Comparison of ENCODE assay signal across 20 cellular contexts in the genomic region with DNA sequence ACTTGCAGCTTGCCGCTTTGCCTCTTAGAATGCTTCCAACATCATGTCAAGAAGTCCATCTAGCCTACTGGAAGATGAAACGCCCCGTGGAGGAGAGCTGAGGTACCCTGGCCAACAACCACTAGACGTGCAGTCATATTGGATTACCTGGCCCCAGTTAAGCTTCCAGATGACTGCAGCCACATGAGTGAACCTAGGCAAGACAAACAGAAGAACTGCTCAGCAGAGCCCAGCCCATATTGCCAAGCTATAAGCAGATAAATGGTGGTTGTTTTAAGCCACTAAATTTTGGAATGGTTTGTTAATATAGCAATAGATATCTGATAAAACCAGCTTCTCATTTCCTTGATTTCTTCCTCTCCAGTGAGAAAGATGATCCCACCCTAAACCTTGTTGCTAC. TPM values are rescaled to one million over a fixed set of nuclear protein-coding genes. Genes with fewer than 3 reads are reported as not detected.
DNase-seq lines count a peak whose midpoint lies in the region; ATAC-seq, FAIRE-seq and TF ChIP-seq lines count a peak whose summit lies in the region.
"Had no signal": no experiment of that assay in that cellular context is flagged by ENCODE, and none has a peak within 500 bp of the region (broad histone marks: within the 10 kb centered on the region; RNA-seq: fewer than 3 reads in every experiment).

No MANE protein-coding gene starts in this region.

- H3K36me3 ChIP-seq in K562 (ENCODE audit: control insufficient read depth, insufficient read depth, low read length), result no peaks in the 10 kb centered on the region
- H3K36me3 ChIP-seq: BLaER1 treated with 17β-estradiol and CSF1 and Interleukin-3, amounts not matched to agents 10 nM and 100 nM had no signal

- BruUV-seq in K562 (replicated peaks; lab: Mats Ljungman, UMichigan), result no TSS peak

- intact Hi-C loops in K562 (cut with micrococcal nuclease), result no loop called here

- TF ChIP-seq POLR2A in K562 (conservative IDR thresholded peaks at IDR 0.05), result no peak

- no peak for TF ChIP-seq RAD21 in K562 (CRISPR knock-in tag; conservative IDR thresholded peaks at IDR 0.05 in 1 of 2, IDR thresholded peaks at IDR 0.05 in 1 of 2)

- peak; percentile 40 for FAIRE-seq in K562 (lab: Jason Lieb, UNC)
- FAIRE-seq: A549, D721Med, G401.6, GM12891, GM19239 had no signal

- H3K9me1 ChIP-seq in K562 (ENCODE audit: control insufficient read depth, insufficient read depth, low read length), result no peaks in the 10 kb centered on the region

- H3K9ac ChIP-seq in K562 (ENCODE audit: insufficient read depth in 1 of 2, low read depth in 2 of 2, low read length in 2 of 2), result no peak overlapping the region
- H3K9ac ChIP-seq: BLaER1 treated with 17β-estradiol and CSF1 and Interleukin-3, amounts not matched to agents 10 nM and 100 nM had no signal

- no peaks in the 10 kb centered on the region for H4K20me1 ChIP-seq in K562 (replicated peaks; ENCODE audit: control insufficient read depth, insufficient read depth, low read length)

- H3K27ac Mint-ChIP-seq in naive thymus-derived CD8-positive, alpha-beta T cell, result peak overlapping the region in 1 of 10 donors; percentile 2
- H3K27ac Mint-ChIP-seq: B cell; CD4-positive, alpha-beta T cell; CD8-positive, alpha-beta T cell had no signal

- no peaks in the 10 kb centered on the region for H3K36me3 Mint-ChIP-seq in naive thymus-derived CD8-positive, alpha-beta T cell

- peaks cover 0 to 8% of the 10 kb centered on the region in 2 experiments; a peak in 3 of 5 replicates for H3K4me1 ChIP-seq in K562 (replicated peaks in 1 of 2; ENCODE audit: control insufficient read depth in 2 of 2, insufficient read depth in 2 of 2, low read length in 2 of 2)

- POLR2A ChIA-PET in K562 (lab: Yijun Ruan, JAX), result interaction anchor here (0.5 to 1.5 kb wide), 7 partner anchors 9 to 240 kb away, joined by 3 to 4 read pairs (median 4); partner anchors contain the start of genes POLR1C and YIPF3
- POLR2A ChIA-PET in naive thymus-derived CD8-positive, alpha-beta T cell (lab: Charles Lee), result no interaction called here

- H3K27me3 Mint-ChIP-seq in naive thymus-derived CD8-positive, alpha-beta T cell, result peaks cover 7 to 30% (median 16%) of the 10 kb centered on the region in 5 donors

- no peaks in the 10 kb centered on the region for H3K9me3 Mint-ChIP-seq in naive thymus-derived CD8-positive, alpha-beta T cell
- H3K9me3 Mint-ChIP-seq: CD4-positive, alpha-beta T cell; CD8-positive, alpha-beta T cell had no signal

- H3K4me2 ChIP-seq in K562 (ENCODE audit: insufficient read depth, low read length), result no peak overlapping the region
- H3K4me2 ChIP-seq: A549; BLaER1 treated with 17β-estradiol and CSF1 and Interleukin-3, amounts not matched to agents 10 nM and 100 nM had no signal

- H3K4me1 Mint-ChIP-seq in naive thymus-derived CD8-positive, alpha-beta T cell, result peaks cover 8 to 17% (median 11%) of the 10 kb centered on the region in 4 donors

- WGBS in K562 (ENCODE audit: insufficient coverage, low coverage, missing lambda C conversion rate), result 2% methylated on average over 4 of the region's 4 CpGs

- peak; percentile 25 for DNase-seq in NCI-H82 (lab: John Stamatoyannopoulos, UW)
- DNase-seq in NCI-H82 treated with DMSO at 0.1 percent for 48 hours (lab: John Stamatoyannopoulos, UW; ENCODE audit: unreplicated experiment), result no peak
- DNase-seq in K562 (ENCODE audit: extremely low read depth in 1 of 4, low spot score in 3 of 4), result no peak
- no peak for DNase-seq in naive thymus-derived CD8-positive, alpha-beta T cell
- DNase-seq: AML-193; Caco-2; Calu3; CD4-positive, alpha-beta T cell; CD8-positive, alpha-beta T cell; DMS79 treated with DMSO at 0.1 percent for 48 hours; GF-D8 had no signal

- TF ChIP-seq CTCF in K562 (IDR thresholded peaks at IDR 0.05 in 2 of 3, conservative IDR thresholded peaks at IDR 0.05 in 1 of 3; ENCODE audit: insufficient read depth in 2 of 3, low read depth in 1 of 3, low read length in 3 of 3), result no peak

- in situ Hi-C loops in K562 (cut with MboI), result no loop called here

- TF ChIP-seq EP300 in K562 (IDR thresholded peaks at IDR 0.05; ENCODE audit: low read length), result no peak

- H3K27ac ChIP-seq in K562 (ENCODE audit: extremely low read depth, low read depth, low read length), result no peak overlapping the region
- H3K27ac ChIP-seq: 22Rv1; A549; BLaER1 treated with 17β-estradiol and CSF1 and Interleukin-3, amounts not matched to agents 10 nM and 100 nM; C4-2B had no signal

- no peak for ATAC-seq in K562
- no peak for ATAC-seq in naive thymus-derived CD8-positive, alpha-beta T cell
- ATAC-seq: A549; CD8-positive, alpha-beta T cell had no signal

- 0 out of 2 replicates have a peak, but pooled peaks cover 6% of the 10 kb centered on the region for H3K9me3 ChIP-seq in K562 (replicated peaks; ENCODE audit: control insufficient read depth, insufficient read depth, low read depth, low read length)
- H3K9me3 ChIP-seq: A549; BLaER1 treated with 17β-estradiol and CSF1 and Interleukin-3, amounts not matched to agents 10 nM and 100 nM; Caco-2 had no signal

- no peak overlapping the region for H3K4me3 ChIP-seq in K562
- H3K4me3 ChIP-seq: A549; BLaER1 treated with 17β-estradiol and CSF1 and Interleukin-3, amounts not matched to agents 10 nM and 100 nM had no signal

- no peaks in the 10 kb centered on the region for H3K79me2 ChIP-seq in K562 (ENCODE audit: control insufficient read depth, insufficient read depth, low read length)

- no peak overlapping the region for H3K4me3 Mint-ChIP-seq in naive thymus-derived CD8-positive, alpha-beta T cell
- H3K4me3 Mint-ChIP-seq: B cell; CD4-positive, alpha-beta T cell; CD8-positive, alpha-beta T cell had no signal

- CTCF ChIA-PET in K562 (lab: Yijun Ruan, JAX; ENCODE audit: low intra/inter-chr PET ratio), result interaction anchor here (0.9 kb wide), 1 partner anchor 13 kb away, joined by 3 read pairs; no protein-coding TSS in a partner anchor

- H2AFZ ChIP-seq in K562 (ENCODE audit: low read depth, low read length), result no peak overlapping the region

- H3K27me3 ChIP-seq in K562 (ENCODE audit: control insufficient read depth in 2 of 2, insufficient read depth in 2 of 2, low read length in 2 of 2), result peaks cover 11 to 15% of the 10 kb centered on the region in 2 experiments; a peak in 3 of 5 replicates

RNA-seq across cellular contexts. Expression of gene DLK2, which starts 4.7 kb away (rescaled TPM):
- 0.30 and 1.3 TPM in 2 replicates for total RNA-seq in K562 (2011; cell fraction: chromatin; rRNA removed; ENCODE audit: low replicate concordance)
- total RNA-seq in K562 (2011; cell fraction: nucleolus; rRNA removed), result 2.2 and 3.3 TPM in 2 replicates
- 1.9 and 2.0 TPM in 2 replicates for total RNA-seq in K562 (2011; cell fraction: nucleoplasm; rRNA removed)
- total RNA-seq in K562 (2014; rRNA removed), result 0.23 and 0.29 TPM in 2 replicates
- not detected in 2 replicates for total RNA-seq in K562 (2014; rRNA removed; fragmentation: Illumina TruSeq; extraction: Trizol)
- 0.11 TPM in 1 of 2 replicates, not detected in the other for total RNA-seq in K562 (2015; rRNA removed; fragmentation: Illumina TruSeq; extraction: Trizol)
- total RNA-seq in K562 (2021), result 0.36 and 0.53 TPM in 2 replicates
- polyA plus RNA-seq in K562 (2011; rRNA removed), result 0.35 and 0.74 TPM in 2 replicates
- 1.0 and 1.8 TPM in 2 replicates for polyA plus RNA-seq in K562 (2011; cell fraction: cytosol; rRNA removed)
- polyA plus RNA-seq in K562 (2011; cell fraction: nucleus; rRNA removed), result 0.87 and 1.3 TPM in 2 replicates
- 0.59 and 0.60 TPM in 2 replicates for polyA plus RNA-seq in K562 (2012)
- 0.16 and 0.37 TPM in 2 replicates for polyA plus RNA-seq in K562 (2014; fragmentation: Illumina TruSeq; extraction: Trizol)
- not detected for polyA plus RNA-seq in K562 (2014; fragmentation: Nextera tagmentation; extraction: Ambion mirVana)
- 0.45 and 0.65 TPM in 2 replicates for polyA plus RNA-seq in K562 (2014; rRNA removed)
- polyA minus RNA-seq in K562 (2011; rRNA and poly(A)+ RNA removed), result 0.25 and 0.27 TPM in 2 replicates
- not detected in 2 replicates for polyA minus RNA-seq in K562 (2011; cell fraction: cytosol; rRNA and poly(A)+ RNA removed)
- 0.13 and 0.44 TPM in 2 replicates for polyA minus RNA-seq in K562 (2011; cell fraction: nucleus; rRNA and poly(A)+ RNA removed)
- 1 to 10 TPM in 1 of 2 experiments, under 1 TPM in 1; 0.71 to 1.2 TPM for total RNA-seq in naive thymus-derived CD8-positive, alpha-beta T cell
- 1 to 10 TPM in 1 of 3 donors, under 1 TPM in 1, not detected in 1; 0.22 to 1.2 TPM for polyA plus RNA-seq in naive thymus-derived CD8-positive, alpha-beta T cell
- total RNA-seq: B cell had no signal

RNA-seq across cellular contexts. Expression of gene TJAP1, which starts 17.3 kb away (rescaled TPM):
- 43.2 and 99.7 TPM in 2 replicates for total RNA-seq in K562 (2011; cell fraction: chromatin; rRNA removed; ENCODE audit: low replicate concordance)
- total RNA-seq in K562 (2011; cell fraction: nucleolus; rRNA removed), result 41.3 and 52.0 TPM in 2 replicates
- total RNA-seq in K562 (2011; cell fraction: nucleoplasm; rRNA removed), result 55.1 and 68.1 TPM in 2 replicates
- total RNA-seq in K562 (2014; rRNA removed) (17.0 and 23.1 TPM in 2 replicates), K562 (2014; rRNA removed; fragmentation: Illumina TruSeq; extraction: Trizol) (7.2 TPM in 2 replicates), K562 (2015; rRNA removed; fragmentation: Illumina TruSeq; extraction: Trizol) (11.1 and 11.2 TPM in 2 replicates), K562 (2021) (25.4 and 35.8 TPM in 2 replicates)
- polyA plus RNA-seq in K562 (2011; rRNA removed) (16.2 and 25.3 TPM in 2 replicates), K562 (2014; fragmentation: Illumina TruSeq; extraction: Trizol) (17.0 and 21.3 TPM in 2 replicates), K562 (2014; fragmentation: Nextera tagmentation; extraction: Ambion mirVana) (under 1 TPM; 0.06 to 0.29 TPM), K562 (2014; rRNA removed) (24.2 and 31.1 TPM in 2 replicates)
- 16.2 and 19.2 TPM in 2 replicates for polyA plus RNA-seq in K562 (2011; cell fraction: cytosol; rRNA removed)
- 92.6 and 107 TPM in 2 replicates for polyA plus RNA-seq in K562 (2011; cell fraction: nucleus; rRNA removed)
- 19.6 and 33.5 TPM in 2 replicates for polyA plus RNA-seq in K562 (2012)
- polyA minus RNA-seq in K562 (2011; rRNA and poly(A)+ RNA removed), result 11.2 and 14.6 TPM in 2 replicates
- 8.1 and 9.8 TPM in 2 replicates for polyA minus RNA-seq in K562 (2011; cell fraction: cytosol; rRNA and poly(A)+ RNA removed)
- 16.6 and 17.1 TPM in 2 replicates for polyA minus RNA-seq in K562 (2011; cell fraction: nucleus; rRNA and poly(A)+ RNA removed)
- total RNA-seq in naive thymus-derived CD8-positive, alpha-beta T cell, result 10 to 100 TPM; 47.7 to 54.7 TPM
- polyA plus RNA-seq in naive thymus-derived CD8-positive, alpha-beta T cell, result 10 to 100 TPM in 1 of 3 donors, 1 to 10 TPM in 2; 5.1 to 12.1 (median 8.4) TPM

RNA-seq across cellular contexts. Expression of gene ABCC10, which starts 32.7 kb away (rescaled TPM):
- total RNA-seq in K562 (2011; cell fraction: chromatin; rRNA removed; ENCODE audit: low replicate concordance), result 98.1 and 219 TPM in 2 replicates
- total RNA-seq in K562 (2011; cell fraction: nucleolus; rRNA removed), result 108 and 125 TPM in 2 replicates
- 89.8 and 98.2 TPM in 2 replicates for total RNA-seq in K562 (2011; cell fraction: nucleoplasm; rRNA removed)
- total RNA-seq in K562 (2014; rRNA removed) (16.5 and 20.4 TPM in 2 replicates), K562 (2014; rRNA removed; fragmentation: Illumina TruSeq; extraction: Trizol) (6.8 and 10.5 TPM in 2 replicates), K562 (2015; rRNA removed; fragmentation: Illumina TruSeq; extraction: Trizol) (13.4 TPM in 2 replicates), K562 (2021) (28.4 and 29.1 TPM in 2 replicates)
- polyA plus RNA-seq in K562 (2011; rRNA removed) (13.7 and 23.5 TPM in 2 replicates), K562 (2014; fragmentation: Illumina TruSeq; extraction: Trizol) (21.3 and 25.8 TPM in 2 replicates), K562 (2014; fragmentation: Nextera tagmentation; extraction: Ambion mirVana) (1 to 10 TPM; 2.4 to 2.6 TPM), K562 (2014; rRNA removed) (21.7 and 21.8 TPM in 2 replicates)
- 13.8 and 24.4 TPM in 2 replicates for polyA plus RNA-seq in K562 (2011; cell fraction: cytosol; rRNA removed)
- polyA plus RNA-seq in K562 (2011; cell fraction: nucleus; rRNA removed), result 79.9 and 89.8 TPM in 2 replicates
- 19.5 and 28.6 TPM in 2 replicates for polyA plus RNA-seq in K562 (2012)
- 11.0 and 11.4 TPM in 2 replicates for polyA minus RNA-seq in K562 (2011; rRNA and poly(A)+ RNA removed)
- 15.0 and 21.0 TPM in 2 replicates for polyA minus RNA-seq in K562 (2011; cell fraction: cytosol; rRNA and poly(A)+ RNA removed)
- polyA minus RNA-seq in K562 (2011; cell fraction: nucleus; rRNA and poly(A)+ RNA removed), result 16.6 and 23.7 TPM in 2 replicates
- 10 to 100 TPM; 67.2 to 72.6 TPM for total RNA-seq in naive thymus-derived CD8-positive, alpha-beta T cell
- polyA plus RNA-seq in naive thymus-derived CD8-positive, alpha-beta T cell, result 10 to 100 TPM in 2 of 3 donors, 1 to 10 TPM in 1; 9.6 to 15.9 (median 10.6) TPM

RNA-seq across cellular contexts. Expression of gene LRRC73, which starts 50.1 kb away (rescaled TPM):
- 0.58 TPM in 1 of 2 replicates, not detected in the other for total RNA-seq in K562 (2011; cell fraction: chromatin; rRNA removed; ENCODE audit: low replicate concordance)
- total RNA-seq in K562 (2011; cell fraction: nucleolus; rRNA removed), result 0.53 and 0.83 TPM in 2 replicates
- total RNA-seq in K562 (2011; cell fraction: nucleoplasm; rRNA removed), result 0.53 and 0.66 TPM in 2 replicates
- total RNA-seq in K562 (2014; rRNA removed) (0.12 and 0.27 TPM in 2 replicates), K562 (2014; rRNA removed; fragmentation: Illumina TruSeq; extraction: Trizol) (not detected in 2 replicates), K562 (2015; rRNA removed; fragmentation: Illumina TruSeq; extraction: Trizol) (0.07 and 0.11 TPM in 2 replicates), K562 (2021) (0.34 and 0.55 TPM in 2 replicates)
- polyA plus RNA-seq in K562 (2011; rRNA removed) (0.07 and 0.20 TPM in 2 replicates), K562 (2014; fragmentation: Illumina TruSeq; extraction: Trizol) (0.07 and 0.12 TPM in 2 replicates), K562 (2014; fragmentation: Nextera tagmentation; extraction: Ambion mirVana) (not detected), K562 (2014; rRNA removed) (0.08 and 0.09 TPM in 2 replicates)
- 0.16 and 0.39 TPM in 2 replicates for polyA plus RNA-seq in K562 (2011; cell fraction: cytosol; rRNA removed)
- polyA plus RNA-seq in K562 (2011; cell fraction: nucleus; rRNA removed), result 0.50 TPM in 1 of 2 replicates, not detected in the other
- polyA plus RNA-seq in K562 (2012), result 0.08 and 0.21 TPM in 2 replicates
- 0.12 TPM in 1 of 2 replicates, not detected in the other for polyA minus RNA-seq in K562 (2011; rRNA and poly(A)+ RNA removed)
- not detected in 2 replicates for polyA minus RNA-seq in K562 (2011; cell fraction: cytosol; rRNA and poly(A)+ RNA removed)
- polyA minus RNA-seq in K562 (2011; cell fraction: nucleus; rRNA and poly(A)+ RNA removed), result 0.54 and 0.78 TPM in 2 replicates
- total RNA-seq in naive thymus-derived CD8-positive, alpha-beta T cell, result under 1 TPM; 0.41 to 0.49 TPM
- not detected for polyA plus RNA-seq in naive thymus-derived CD8-positive, alpha-beta T cell

RNA-seq across cellular contexts. Expression of gene YIPF3, which starts 56.7 kb away (rescaled TPM):
- 124 and 279 TPM in 2 replicates for total RNA-seq in K562 (2011; cell fraction: chromatin; rRNA removed; ENCODE audit: low replicate concordance)
- 200 and 272 TPM in 2 replicates for total RNA-seq in K562 (2011; cell fraction: nucleolus; rRNA removed)
- total RNA-seq in K562 (2011; cell fraction: nucleoplasm; rRNA removed), result 167 and 189 TPM in 2 replicates
- total RNA-seq in K562 (2014; rRNA removed) (57.6 and 67.8 TPM in 2 replicates), K562 (2014; rRNA removed; fragmentation: Illumina TruSeq; extraction: Trizol) (25.9 and 27.5 TPM in 2 replicates), K562 (2015; rRNA removed; fragmentation: Illumina TruSeq; extraction: Trizol) (31.5 and 32.9 TPM in 2 replicates), K562 (2021) (65.1 and 69.3 TPM in 2 replicates)
- polyA plus RNA-seq in K562 (2011; rRNA removed) (74.8 and 182 TPM in 2 replicates), K562 (2014; fragmentation: Illumina TruSeq; extraction: Trizol) (75.3 and 78.5 TPM in 2 replicates), K562 (2014; fragmentation: Nextera tagmentation; extraction: Ambion mirVana) (10 to 100 TPM; 40.4 to 48.6 TPM), K562 (2014; rRNA removed) (54.6 and 72.9 TPM in 2 replicates)
- polyA plus RNA-seq in K562 (2011; cell fraction: cytosol; rRNA removed), result 121 and 141 TPM in 2 replicates
- 293 and 318 TPM in 2 replicates for polyA plus RNA-seq in K562 (2011; cell fraction: nucleus; rRNA removed)
- polyA plus RNA-seq in K562 (2012), result 55.8 and 113 TPM in 2 replicates
- polyA minus RNA-seq in K562 (2011; rRNA and poly(A)+ RNA removed), result 80.6 and 102 TPM in 2 replicates
- 31.1 and 31.2 TPM in 2 replicates for polyA minus RNA-seq in K562 (2011; cell fraction: cytosol; rRNA and poly(A)+ RNA removed)
- polyA minus RNA-seq in K562 (2011; cell fraction: nucleus; rRNA and poly(A)+ RNA removed), result 56.0 and 75.5 TPM in 2 replicates
- total RNA-seq in naive thymus-derived CD8-positive, alpha-beta T cell, result 10 to 100 TPM; 77.0 to 77.5 TPM
- polyA plus RNA-seq in naive thymus-derived CD8-positive, alpha-beta T cell, result 10 to 100 TPM; 58.4 to 70.4 (median 68.3) TPM
